In genomic region chr14:40847496-40847895, GRCh38 we compare ENCODE assay signal across 1 cellular context.
TF ChIP-seq lines count a peak whose summit lies in the region.

No MANE protein-coding gene starts in this region.

TF ChIP-seq in GM23338, 12 proteins besides CTCF, POLR2A, EP300 and RAD21 (continued from another document):
- TF ChIP-seq ETS1 (IDR thresholded peaks at IDR 0.05) (no peak), ZNF462 (CRISPR knock-in tag; IDR thresholded peaks at IDR 0.05) (no peak), EZH2phosphoT487 (IDR thresholded peaks at IDR 0.05; ENCODE audit: unreplicated experiment) (no peak), POLR2AphosphoS5 (IDR thresholded peaks at IDR 0.05; ENCODE audit: low read depth) (no peak), JUNB (IDR thresholded peaks at IDR 0.05; ENCODE audit: unreplicated experiment) (no peak), ZNF331 (CRISPR knock-in tag; IDR thresholded peaks at IDR 0.05; ENCODE audit: low read depth) (no peak), CREB1 (CRISPR knock-in tag; IDR thresholded peaks at IDR 0.05; ENCODE audit: low read depth) (no peak), NANOG (IDR thresholded peaks at IDR 0.05; ENCODE audit: borderline replicate concordance) (no peak)
